ENCODE assay signal across 9 cellular contexts in genomic region chr4:101191302-101192098, GRCh38.
DNase-seq lines count a peak whose midpoint lies in the region; ATAC-seq and TF ChIP-seq lines count a peak whose summit lies in the region.
"Had no signal": no experiment of that assay in that cellular context is flagged by ENCODE, and none has a peak within 500 bp of the region (broad histone marks: within the 10 kb centered on the region; RNA-seq: fewer than 3 reads in every experiment).

No MANE protein-coding gene starts in this region.

- TF ChIP-seq CTCF in breast epithelium (IDR thresholded peaks at IDR 0.05) (no peak), mammary epithelial cell (conservative IDR thresholded peaks at IDR 0.05 in 1 of 2, IDR thresholded peaks at IDR 0.05 in 1 of 2; ENCODE audit: extremely low read depth in 1 of 2, insufficient read depth in 1 of 2, low read depth in 1 of 2, low read length in 2 of 2) (no peak), PC-9 (conservative IDR thresholded peaks at IDR 0.05) (no peak), GM20000 (IDR thresholded peaks at IDR 0.05; ENCODE audit: extremely low read depth, missing control alignments) (no peak)

- H3K36me3 ChIP-seq in breast epithelium (no peaks in the 10 kb centered on the region), mammary epithelial cell (ENCODE audit: insufficient read depth, low read length) (no peaks in the 10 kb centered on the region), mucosa of rectum (ENCODE audit: control insufficient read depth in 2 of 2, insufficient read depth in 2 of 2, low read length in 2 of 2) (no peaks in the 10 kb centered on the region), aorta (ENCODE audit: control insufficient read depth in 1 of 2, insufficient read depth in 2 of 2, low read length in 1 of 2) (no peaks in the 10 kb centered on the region), PC-9 (ENCODE audit: low read depth) (peaks cover 5% of the 10 kb centered on the region; the same call in 1 of the 2 replicates)

- CTCF ChIA-PET in mammary epithelial cell (lab: Charles Lee; ENCODE audit: low non-redundant PET) = no interaction called here
- CTCF ChIA-PET in PC-9 (lab: Charles Lee) = no interaction called here

- BruUV-seq in mammary epithelial cell (replicated peaks; lab: Mats Ljungman, UMichigan) (no TSS peak), PC-9 (replicated peaks; lab: Mats Ljungman, UMichigan) (no TSS peak)

- POLR2A ChIA-PET in PC-9 (lab: Charles Lee; ENCODE audit: unreplicated experiment) = no interaction called here

- H3K9me3 ChIP-seq in breast epithelium = no peaks in the 10 kb centered on the region
- no peaks in the 10 kb centered on the region for H3K9me3 ChIP-seq in mammary epithelial cell (replicated peaks; ENCODE audit: insufficient read depth, low read length)
- no peaks in the 10 kb centered on the region for H3K9me3 ChIP-seq in mucosa of rectum (ENCODE audit: control insufficient read depth in 2 of 2, low read length in 2 of 2)
- H3K9me3 ChIP-seq in aorta (ENCODE audit: control insufficient read depth, low read length) = no peaks in the 10 kb centered on the region
- no peaks in the 10 kb centered on the region for H3K9me3 ChIP-seq in PC-9 (ENCODE audit: insufficient read depth, low read depth)

- no peak overlapping the region for H3K4me2 ChIP-seq in mammary epithelial cell (ENCODE audit: insufficient read depth, low read depth, low read length)
- no peak overlapping the region for H3K4me2 ChIP-seq in PC-9

- H3K9me2 ChIP-seq in PC-9 (ENCODE audit: insufficient read depth) = no peaks in the 10 kb centered on the region

- DNase-seq in breast epithelium (ENCODE audit: low spot score in 2 of 2) (peak; percentile 49 to 56), mammary epithelial cell (no peak), fibroblast of gingiva (ENCODE audit: low read depth) (peak; percentile 97), aorta (peak; percentile 80 to 85), NCI-H1417 (lab: John Stamatoyannopoulos, UW) (no peak), PC-9 (no peak), GM20000 (ENCODE audit: low spot score) (no peak)
- DNase-seq: CD4-positive, alpha-beta T cell had no signal

- in situ Hi-C loops in mammary epithelial cell (cut with MboI; ENCODE audit: low sequenced_read_pairs in 2 of 2) = no loop called here

- H3K79me2 ChIP-seq in mammary epithelial cell (ENCODE audit: insufficient read depth, low read length) (peaks cover 64% of the 10 kb centered on the region), PC-9 (ENCODE audit: low read depth) (no peaks in the 10 kb centered on the region)

- H3K4me3 ChIP-seq in breast epithelium = peak overlapping the region in 1 of 3 donors; percentile 24
- no peak overlapping the region for H3K4me3 ChIP-seq in mammary epithelial cell (replicated peaks in 1 of 3; ENCODE audit: insufficient read depth in 1 of 3, low read depth in 2 of 3, low read length in 3 of 3)
- H3K4me3 ChIP-seq in mucosa of rectum (ENCODE audit: low read length in 2 of 2) = no peak overlapping the region
- H3K4me3 ChIP-seq in aorta (ENCODE audit: low read length in 2 of 2) = no peak overlapping the region
- no peak overlapping the region for H3K4me3 ChIP-seq in PC-9

- no peaks in the 10 kb centered on the region for H3K27me3 ChIP-seq in breast epithelium
- no peaks in the 10 kb centered on the region for H3K27me3 ChIP-seq in mammary epithelial cell (ENCODE audit: insufficient read depth, low read length)
- no peaks in the 10 kb centered on the region for H3K27me3 ChIP-seq in mucosa of rectum (ENCODE audit: control insufficient read depth in 2 of 2, insufficient read depth in 2 of 2, low read length in 2 of 2)
- H3K27me3 ChIP-seq in aorta (ENCODE audit: control insufficient read depth in 1 of 2, insufficient read depth in 2 of 2, low read length in 1 of 2) = no peaks in the 10 kb centered on the region
- no peaks in the 10 kb centered on the region for H3K27me3 ChIP-seq in PC-9 (ENCODE audit: insufficient read depth, low read depth)

- ATAC-seq in aorta (ENCODE audit: low FRiP score) = peak; percentile 94

- intact Hi-C loops in breast epithelium (cut with DNase I; ENCODE audit: low total_unique reads) = no loop called here
- intact Hi-C loops in mammary epithelial cell (cut with micrococcal nuclease) = no loop called here
- intact Hi-C loops in aorta (cut with DNase I) = loop anchor here (1.0 to 10.0 kb wide), 2 partner anchors 41 to 153 kb away; partner anchors contain the start of gene PPP3CA (in 2 of the 2)
- intact Hi-C loops in PC-9 (cut with micrococcal nuclease; ENCODE audit: unreplicated experiment) = loop anchor here (10.0 kb wide), 1 partner anchor 153 kb away; the partner anchor contains the start of gene PPP3CA

- peak overlapping the region; percentile 77 to 86 for H3K27ac ChIP-seq in breast epithelium
- no peak overlapping the region for H3K27ac ChIP-seq in mammary epithelial cell (ENCODE audit: insufficient read depth, low read depth, low read length)
- H3K27ac ChIP-seq in mucosa of rectum (ENCODE audit: low read depth in 2 of 2, low read length in 2 of 2) = peak overlapping the region; percentile 32 to 52
- H3K27ac ChIP-seq in aorta (ENCODE audit: low read depth in 1 of 2, low read length in 2 of 2) = peak overlapping the region in 1 of 2 donors; percentile 61
- H3K27ac ChIP-seq in PC-9 = no peak overlapping the region

- no peak overlapping the region for H2AFZ ChIP-seq in mammary epithelial cell (ENCODE audit: low read depth, low read length)
- no peak overlapping the region for H2AFZ ChIP-seq in PC-9

- H4K20me1 ChIP-seq in mammary epithelial cell (ENCODE audit: insufficient read depth, low read length) (no peaks in the 10 kb centered on the region), PC-9 (ENCODE audit: insufficient read depth) (no peaks in the 10 kb centered on the region)

- H3F3A ChIP-seq in PC-9 (ENCODE audit: insufficient read depth, low read depth) = no peaks in the 10 kb centered on the region

- 36% methylated on average over 4 of the region's 4 CpGs for WGBS in mammary epithelial cell (ENCODE audit: low coverage, missing lambda C conversion rate)
- WGBS in aorta, 2 donors = 10 to 14% methylated on average over 4 of the region's 4 CpGs

- TF ChIP-seq POLR2A in breast epithelium (IDR thresholded peaks at IDR 0.05) = no peak

- dilution Hi-C loops in mammary epithelial cell (cut with HindIII; ENCODE audit: low sequenced_read_pairs) = no loop called here

- peaks cover 4 to 8% of the 10 kb centered on the region in 2 donors for H3K4me1 ChIP-seq in breast epithelium
- peaks cover 6% of the 10 kb centered on the region for H3K4me1 ChIP-seq in mammary epithelial cell (ENCODE audit: insufficient read depth, low read length)
- peaks cover 2 to 15% of the 10 kb centered on the region in 2 donors for H3K4me1 ChIP-seq in mucosa of rectum (ENCODE audit: control insufficient read depth in 2 of 2, insufficient read depth in 2 of 2, low read length in 2 of 2)
- peaks cover 0 to 2% of the 10 kb centered on the region in 2 donors for H3K4me1 ChIP-seq in aorta (ENCODE audit: control insufficient read depth in 1 of 2, insufficient read depth in 2 of 2, low read length in 2 of 2)
- H3K4me1 ChIP-seq in PC-9 (replicated peaks; ENCODE audit: insufficient read depth) = no peaks in the 10 kb centered on the region

- H3K9ac ChIP-seq in mammary epithelial cell (ENCODE audit: insufficient read depth, low read length) = no peak overlapping the region
- no peak overlapping the region for H3K9ac ChIP-seq in mucosa of rectum (ENCODE audit: low read depth in 1 of 2, low read length in 2 of 2)

Comparison
In these comparisons a context has a peak if more than half of its experiments do, and no peak if none do; other contexts are left out.
1. DNase-seq: peak in breast epithelium (2 of 2), fibroblast of gingiva (single experiment) and aorta (2 of 2); none in mammary epithelial cell (single experiment), NCI-H1417 (0 of 3), PC-9 (0 of 2) and GM20000 (single experiment).
2. H3K27ac ChIP-seq: peak in breast epithelium (2 of 2) and mucosa of rectum (2 of 2); none in mammary epithelial cell (single experiment) and PC-9 (single experiment).
3. intact Hi-C loops: an anchor here in aorta (1.0 to 10.0 kb wide) and PC-9 (10.0 kb wide); none called in breast epithelium and mammary epithelial cell.